Comparison of ENCODE assay signal across 22 cellular contexts in genomic region chr17:68141050-68141449, GRCh38.
DNase-seq lines count a peak whose midpoint lies in the region; ATAC-seq and TF ChIP-seq lines count a peak whose summit lies in the region.
"Had no signal": no experiment of that assay in that cellular context is flagged by ENCODE, and none has a peak within 500 bp of the region (broad histone marks: within the 10 kb centered on the region; RNA-seq: fewer than 3 reads in every experiment).

No MANE protein-coding gene starts in this region.

- H3K4ac ChIP-seq in IMR-90 (ENCODE audit: low read depth, low read length) (no peak overlapping the region), mesendoderm (ENCODE audit: low read depth, low read length) (no peak overlapping the region)

- H3K23ac ChIP-seq in IMR-90 (ENCODE audit: low read depth, low read length): no peak overlapping the region
- H3K23ac ChIP-seq in mesendoderm (ENCODE audit: low read length): no peak overlapping the region

- no peak overlapping the region for H2AFZ ChIP-seq in IMR-90 (replicated peaks; ENCODE audit: low read length, poor library complexity)

- H3K4me3 ChIP-seq in IMR-90 (ENCODE audit: insufficient read depth, low read depth, low read length) (no peak overlapping the region), fibroblast of the aortic adventitia (ENCODE audit: low read depth, low read length) (no peak overlapping the region), SJCRH30 (no peak overlapping the region), mesendoderm (ENCODE audit: low read length) (no peak overlapping the region)
- H3K4me3 ChIP-seq: BLaER1, SK-N-MC had no signal

- H4K91ac ChIP-seq in IMR-90 (ENCODE audit: insufficient read depth, low read depth, low read length): no peak overlapping the region

- intact Hi-C loops in IMR-90 (cut with micrococcal nuclease): no loop called here

- no peak overlapping the region for H2BK120ac ChIP-seq in IMR-90 (ENCODE audit: low read depth, low read length)
- no peak overlapping the region for H2BK120ac ChIP-seq in mesendoderm (ENCODE audit: low read depth, low read length)

- H3K18ac ChIP-seq in IMR-90 (ENCODE audit: low read depth, low read length) (no peak overlapping the region), mesendoderm (ENCODE audit: low read length) (no peak overlapping the region)

- H2BK5ac ChIP-seq in IMR-90 (ENCODE audit: low read depth, low read length, poor library complexity, severe bottlenecking) (no peak overlapping the region), mesendoderm (ENCODE audit: low read length) (no peak overlapping the region)

- H2BK15ac ChIP-seq in IMR-90 (ENCODE audit: low read depth, low read length) (no peak overlapping the region), mesendoderm (replicated peaks; ENCODE audit: low read depth) (no peak overlapping the region)

- peaks cover 0 to 2% of the 10 kb centered on the region in 2 experiments; a peak in 1 of 4 replicates for H3K79me1 ChIP-seq in IMR-90 (ENCODE audit: low read depth in 1 of 2, low read length in 2 of 2)
- H3K79me1 ChIP-seq in mesendoderm (ENCODE audit: low read length): no peaks in the 10 kb centered on the region

- no peak overlapping the region for H2AK9ac ChIP-seq in IMR-90 (replicated peaks; ENCODE audit: low read depth, low read length, poor library complexity)

- no peaks in the 10 kb centered on the region for H3K36me3 ChIP-seq in IMR-90 (ENCODE audit: control insufficient read depth, insufficient read depth, low read length)
- H3K36me3 ChIP-seq in SJCRH30: no peaks in the 10 kb centered on the region
- no peaks in the 10 kb centered on the region for H3K36me3 ChIP-seq in mesendoderm (ENCODE audit: control insufficient read depth, insufficient read depth, low read length)
- H3K36me3 ChIP-seq: BLaER1 had no signal

- ATAC-seq in IMR-90 (ENCODE audit: low read depth): no peak
- peak; percentile 54 for ATAC-seq in SK-N-SH treated with all-trans-retinoic acid at 6 μM for 48 hours
- ATAC-seq: HCT116, T-cell had no signal

- H3K79me2 ChIP-seq in mesendoderm (ENCODE audit: control insufficient read depth, insufficient read depth, low read length): no peaks in the 10 kb centered on the region

- H3K4me2 ChIP-seq in IMR-90 (ENCODE audit: low read depth, low read length): no peak overlapping the region
- no peak overlapping the region for H3K4me2 ChIP-seq in mesendoderm (ENCODE audit: low read length)
- H3K4me2 ChIP-seq: BLaER1 had no signal

- CTCF ChIA-PET in IMR-90 (lab: Yijun Ruan, JAX): no interaction called here

- in situ Hi-C loops in IMR-90 (cut with MboI; ENCODE audit: low sequenced_read_pairs): no loop called here

- POLR2A ChIA-PET in IMR-90 (lab: Charles Lee; ENCODE audit: unreplicated experiment): no interaction called here

- TF ChIP-seq POLR2A in IMR-90 (IDR thresholded peaks at IDR 0.05; ENCODE audit: low read depth, low read length): no peak

- no peak overlapping the region for H3K27ac ChIP-seq in IMR-90 (ENCODE audit: insufficient read depth, low read length)
- H3K27ac ChIP-seq in SJCRH30: no peak overlapping the region
- no peak overlapping the region for H3K27ac ChIP-seq in mesendoderm (ENCODE audit: low read depth, low read length)
- H3K27ac ChIP-seq: BLaER1, SK-N-MC had no signal

- no peak overlapping the region for H4K8ac ChIP-seq in IMR-90 (ENCODE audit: low read depth in 2 of 2, low read length in 2 of 2)
- no peak overlapping the region for H4K8ac ChIP-seq in mesendoderm (ENCODE audit: low read depth, low read length)

- no TSS peak for BruUV-seq in IMR-90 (replicated peaks; lab: Mats Ljungman, UMichigan)

- H3K4me1 ChIP-seq in IMR-90 (ENCODE audit: control insufficient read depth, insufficient read depth, low read length): no peaks in the 10 kb centered on the region
- no peaks in the 10 kb centered on the region for H3K4me1 ChIP-seq in SJCRH30
- no peaks in the 10 kb centered on the region for H3K4me1 ChIP-seq in mesendoderm (ENCODE audit: control insufficient read depth, low read depth, low read length)
- H3K4me1 ChIP-seq: BLaER1, Caco-2 had no signal

- no CpG with 5 or more reads among the region's 3 CpGs for WGBS in IMR-90 (ENCODE audit: extremely low coverage in 2 of 2, insufficient read length in 1 of 2), 2 experiments
- WGBS in mesendoderm (ENCODE audit: extremely low coverage, insufficient coverage, low lambda C conversion rate): no CpG with 5 or more reads among the region's 3 CpGs

- H4K5ac ChIP-seq in IMR-90 (ENCODE audit: low read depth, low read length): no peak overlapping the region
- H4K5ac ChIP-seq in mesendoderm (ENCODE audit: low read length): no peak overlapping the region

- dilution Hi-C loops in IMR-90 (cut with HindIII; ENCODE audit: low sequenced_read_pairs, unreplicated experiment): no loop called here

- H3K9ac ChIP-seq in IMR-90 (ENCODE audit: low read depth, low read length): no peak overlapping the region
- H3K9ac ChIP-seq in mesendoderm (ENCODE audit: low read length): no peak overlapping the region
- H3K9ac ChIP-seq: BLaER1 had no signal

- H3K27me3 ChIP-seq in IMR-90 (ENCODE audit: control insufficient read depth, insufficient read depth, low read length) (no peaks in the 10 kb centered on the region), SJCRH30 (no peaks in the 10 kb centered on the region), mesendoderm (ENCODE audit: insufficient read depth, low read length, poor library complexity) (no peaks in the 10 kb centered on the region)
- H3K27me3 ChIP-seq: BLaER1 had no signal

- H2AK5ac ChIP-seq in IMR-90 (ENCODE audit: low read depth, low read length) (no peak overlapping the region), mesendoderm (ENCODE audit: low read length) (no peak overlapping the region)

- no peaks in the 10 kb centered on the region for H3K9me1 ChIP-seq in IMR-90 (ENCODE audit: insufficient read depth, low read length)

- peak; percentile 1 for DNase-seq in IMR-90
- peak; percentile 2 for DNase-seq in fibroblast of the aortic adventitia (ENCODE audit: low read depth)
- no peak for DNase-seq in epidermal melanocyte (ENCODE audit: insufficient read length, low spot score)
- no peak for DNase-seq in GM20000 (ENCODE audit: low spot score)
- DNase-seq in SJCRH30: no peak
- no peak for DNase-seq in mesendoderm
- DNase-seq: ACHN; Caco-2; CD4-positive, alpha-beta memory T cell; DND-41; GOT3; Karpas-422; NCI-H1417; NCI-H1694 treated with DMSO at 0.1 percent for 48 hours; NCI-H446; NCI-H526; SHP77; T-cell had no signal

- H4K20me1 ChIP-seq in IMR-90 (ENCODE audit: insufficient read depth, low read length): no peaks in the 10 kb centered on the region
- H4K20me1 ChIP-seq: BLaER1 had no signal

- TF ChIP-seq CTCF in IMR-90 (conservative IDR thresholded peaks at IDR 0.05; ENCODE audit: low read depth, low read length) (no peak), fibroblast of the aortic adventitia (IDR thresholded peaks at IDR 0.05; ENCODE audit: insufficient read depth, low read length) (no peak), GM20000 (IDR thresholded peaks at IDR 0.05; ENCODE audit: extremely low read depth, missing control alignments) (no peak)

- H3K9me3 ChIP-seq in IMR-90 (ENCODE audit: control insufficient read depth, insufficient read depth, low read length): no peaks in the 10 kb centered on the region
- H3K9me3 ChIP-seq in SJCRH30 (replicated peaks): no peaks in the 10 kb centered on the region
- H3K9me3 ChIP-seq: BLaER1, Caco-2 had no signal

- TF ChIP-seq RAD21 in IMR-90 (IDR thresholded peaks at IDR 0.05; ENCODE audit: low read length): no peak

- H2BK20ac ChIP-seq in IMR-90 (ENCODE audit: low read depth, low read length): no peak overlapping the region

- H3K56ac ChIP-seq in IMR-90 (ENCODE audit: extremely low read depth, insufficient read depth, low read length) (no peak overlapping the region), mesendoderm (ENCODE audit: low read length) (no peak overlapping the region)

- H3K14ac ChIP-seq in IMR-90 (replicated peaks; ENCODE audit: low read depth, low read length): no peak overlapping the region

TF ChIP-seq in IMR-90, 13 proteins besides CTCF, POLR2A, EP300 and RAD21 (continues in another document):
- TF ChIP-seq FOS (IDR thresholded peaks at IDR 0.05; ENCODE audit: low read depth, low read length) (no peak), MAZ (IDR thresholded peaks at IDR 0.05; ENCODE audit: borderline replicate concordance, low read depth, low read length) (no peak), SMC3 (IDR thresholded peaks at IDR 0.05; ENCODE audit: low read depth, low read length) (no peak), BHLHE40 (IDR thresholded peaks at IDR 0.05; ENCODE audit: low read depth, low read length) (no peak), MXI1 (IDR thresholded peaks at IDR 0.05; ENCODE audit: borderline replicate concordance, low read depth, low read length) (no peak), RCOR1 (IDR thresholded peaks at IDR 0.05; ENCODE audit: insufficient replicate concordance, low read length) (no peak), RFX5 (IDR thresholded peaks at IDR 0.05; ENCODE audit: low read depth, low read length) (no peak), NFE2L2 (IDR thresholded peaks at IDR 0.05; ENCODE audit: low read depth, low read length) (no peak)

TF ChIP-seq in SK-N-SH treated with all-trans-retinoic acid at 6 μM for 48 hours, 23 proteins besides CTCF, POLR2A, EP300 and RAD21:
- TF ChIP-seq ESRRG (CRISPR knock-in tag; IDR thresholded peaks at IDR 0.05) (no peak), ZNF70 (CRISPR knock-in tag; IDR thresholded peaks at IDR 0.05) (no peak), RARB (CRISPR knock-in tag; IDR thresholded peaks at IDR 0.05) (no peak), ISL1 (CRISPR knock-in tag; IDR thresholded peaks at IDR 0.05) (peak; percentile 56)

Comparison
In these comparisons a context has a peak if more than half of its experiments do, and no peak if none do; other contexts are left out.
1. DNase-seq: peak in IMR-90 (single experiment) and fibroblast of the aortic adventitia (single experiment); none in epidermal melanocyte (single experiment), GM20000 (single experiment), SJCRH30 (0 of 2) and mesendoderm (single experiment).